In genomic region chr2:53987336-53987921, GRCh38 we compare ENCODE assay signal across 8 cellular contexts. TPM values are rescaled to one million over a fixed set of nuclear protein-coding genes. Genes with fewer than 3 reads are reported as not detected.
DNase-seq lines count a peak whose midpoint lies in the region; ATAC-seq and TF ChIP-seq lines count a peak whose summit lies in the region.

No MANE protein-coding gene starts in this region.

- H3K4me1 ChIP-seq in testis, result peaks cover 8% of the 10 kb centered on the region

- intact Hi-C loops in left cardiac atrium (cut with DNase I) (no loop called here), testis (cut with DNase I; ENCODE audit: low total_unique reads) (no loop called here)

- no peaks in the 10 kb centered on the region for H3K27me3 ChIP-seq in testis

- TF ChIP-seq POLR2A in testis (IDR thresholded peaks at IDR 0.05), result no peak

- 18 to 34% methylated on average over 1 of the region's 1 CpG for WGBS in testis, 2 donors

- ATAC-seq in HG02870 (IDR thresholded peaks at IDR 0.05; ENCODE audit: unreplicated experiment) (peak; percentile 37), left cardiac atrium (peak; percentile 71), GM18907 (IDR thresholded peaks at IDR 0.05; ENCODE audit: unreplicated experiment) (no peak)

- H3K36me3 ChIP-seq in testis (ENCODE audit: low read depth, missing control alignments), result no peaks in the 10 kb centered on the region

- H3K27ac ChIP-seq in testis, result no peak overlapping the region

- H3K4me3 ChIP-seq in testis, result no peak overlapping the region

- peak; percentile 78 for DNase-seq in DMS79 treated with DMSO at 0.1 percent for 48 hours (lab: John Stamatoyannopoulos, UW)
- DNase-seq in NCI-H748 treated with DMSO at 0.1 percent for 48 hours (lab: John Stamatoyannopoulos, UW), result peak; percentile 87
- no peak for DNase-seq in left cardiac atrium
- no peak for DNase-seq in testis
- no peak for DNase-seq in NCI-H2227 (lab: John Stamatoyannopoulos, UW; ENCODE audit: unreplicated experiment)
- no peak for DNase-seq in AG20443 (ENCODE audit: low spot score)

- no peak for TF ChIP-seq CTCF in testis (IDR thresholded peaks at IDR 0.05)

- H3K9me3 ChIP-seq in testis, result no peaks in the 10 kb centered on the region

RNA-seq across cellular contexts. Expression of gene PSME4, which starts 16.6 kb away (rescaled TPM):
- total RNA-seq in left cardiac atrium (10 to 100 TPM; 37.8 to 73.1 TPM), testis (100 to 1,000 TPM; 104 to 142 TPM)
- 144 TPM for polyA plus RNA-seq in testis (ENCODE audit: insufficient read depth, low read depth, low replicate concordance)

Comparison
In these comparisons a context has a peak if more than half of its experiments do, and no peak if none do; other contexts are left out.
1. DNase-seq: peak in DMS79 treated with DMSO at 0.1 percent for 48 hours (single experiment) and NCI-H748 treated with DMSO at 0.1 percent for 48 hours (single experiment); none in left cardiac atrium (single experiment), testis (single experiment), NCI-H2227 (single experiment) and AG20443 (single experiment).